ENCODE assay signal across 1 cellular context in genomic region chr6:73560853-73561407, GRCh38.
TF ChIP-seq lines count a peak whose summit lies in the region.

No MANE protein-coding gene starts in this region.

TF ChIP-seq in GM12878, 131 proteins besides CTCF, POLR2A, EP300 and RAD21 (continued from another document):
- TF ChIP-seq ZBTB4 (CRISPR knock-in tag; IDR thresholded peaks at IDR 0.05): no peak
- TF ChIP-seq BRCA1 (IDR thresholded peaks at IDR 0.05; ENCODE audit: low read depth, low read length): no peak
- peak; percentile 61 for TF ChIP-seq RUNX3 (IDR thresholded peaks at IDR 0.05; ENCODE audit: low read length)
- TF ChIP-seq EGR1 (IDR thresholded peaks at IDR 0.05; ENCODE audit: borderline replicate concordance in 1 of 2, low read depth in 2 of 2, low read length in 2 of 2): no peak
- no peak for TF ChIP-seq TAF1 (IDR thresholded peaks at IDR 0.05; ENCODE audit: borderline replicate concordance, low read depth, low read length)
- peak; percentile 81; the same call in 1 of the 2 replicates for TF ChIP-seq HSF1 (IDR thresholded peaks at IDR 0.05; ENCODE audit: low read depth, low read length)
- no peak for TF ChIP-seq TARDBP (IDR thresholded peaks at IDR 0.05; ENCODE audit: borderline replicate concordance)
- TF ChIP-seq ZBTB40 (IDR thresholded peaks at IDR 0.05; ENCODE audit: borderline replicate concordance): no peak
- TF ChIP-seq ZBED1 (IDR thresholded peaks at IDR 0.05; ENCODE audit: borderline replicate concordance): no peak; the same call in 1 of the 2 replicates
- no peak for TF ChIP-seq IRF3 (IDR thresholded peaks at IDR 0.05)
- no peak for TF ChIP-seq YBX1 (IDR thresholded peaks at IDR 0.05)
- TF ChIP-seq IKZF2 (IDR thresholded peaks at IDR 0.05): peak; percentile 98 to 99
- TF ChIP-seq NR2F1 (conservative IDR thresholded peaks at IDR 0.05): peak; percentile 74
- no peak for TF ChIP-seq MYC (IDR thresholded peaks at IDR 0.05; ENCODE audit: insufficient read depth, insufficient read length, insufficient replicate concordance, low read length, severe bottlenecking)
- TF ChIP-seq RB1 (IDR thresholded peaks at IDR 0.05; ENCODE audit: borderline replicate concordance): no peak
- peak; percentile 92 for TF ChIP-seq ZNF217 (IDR thresholded peaks at IDR 0.05)
- TF ChIP-seq GABPA (IDR thresholded peaks at IDR 0.05; ENCODE audit: low read depth): no peak
- no peak for TF ChIP-seq KLF5 (IDR thresholded peaks at IDR 0.05; ENCODE audit: partially characterized antibody)
- TF ChIP-seq BHLHE40 (IDR thresholded peaks at IDR 0.05; ENCODE audit: borderline replicate concordance in 1 of 2, low read depth in 2 of 2, low read length in 1 of 2): peak in 1 of 2 experiments; percentile 31; a peak in 2 of 4 replicates
- TF ChIP-seq ATF2 (IDR thresholded peaks at IDR 0.05; ENCODE audit: low read length): peak; percentile 85
- no peak for TF ChIP-seq ZBTB33 (IDR thresholded peaks at IDR 0.05)
- no peak for TF ChIP-seq NFYA (IDR thresholded peaks at IDR 0.05; ENCODE audit: borderline replicate concordance, low read depth, low read length)
- no peak for TF ChIP-seq RELA (IDR thresholded peaks at IDR 0.05; ENCODE audit: borderline replicate concordance, partially characterized antibody)
- TF ChIP-seq TCF7 (IDR thresholded peaks at IDR 0.05; ENCODE audit: borderline replicate concordance): peak; percentile 88
- TF ChIP-seq SMAD5 (IDR thresholded peaks at IDR 0.05; ENCODE audit: low read depth): no peak
- peak; percentile 91 for TF ChIP-seq IKZF1 (conservative IDR thresholded peaks at IDR 0.05)
- no peak for TF ChIP-seq USF2 (IDR thresholded peaks at IDR 0.05; ENCODE audit: borderline replicate concordance, low read depth, low read length)
- TF ChIP-seq MXI1 (IDR thresholded peaks at IDR 0.05; ENCODE audit: low read depth, low read length): no peak
- no peak for TF ChIP-seq E2F8 (IDR thresholded peaks at IDR 0.05; ENCODE audit: low read depth, partially characterized antibody)
- 0 out of 2 replicates have a peak, but pooled peaks have one; percentile 57 for TF ChIP-seq NBN (IDR thresholded peaks at IDR 0.05)
- peak; percentile 95 for TF ChIP-seq RELB (IDR thresholded peaks at IDR 0.05; ENCODE audit: low read depth)
- TF ChIP-seq HDGF (IDR thresholded peaks at IDR 0.05): no peak
- no peak for TF ChIP-seq KAT2A (conservative IDR thresholded peaks at IDR 0.05; ENCODE audit: control insufficient read depth, low read depth, low read length)
- TF ChIP-seq STAT1 (conservative IDR thresholded peaks at IDR 0.05): no peak
- no peak for TF ChIP-seq PML (IDR thresholded peaks at IDR 0.05; ENCODE audit: low read length)
- no peak for TF ChIP-seq NRF1 (conservative IDR thresholded peaks at IDR 0.05; ENCODE audit: low read depth, low read length)
- TF ChIP-seq MTA3 (IDR thresholded peaks at IDR 0.05; ENCODE audit: borderline replicate concordance, low read length): 0 out of 2 replicates have a peak, but pooled peaks have one; percentile 48
- peak; percentile 23; the same call in 1 of the 2 replicates for TF ChIP-seq CREB1 (IDR thresholded peaks at IDR 0.05; ENCODE audit: low read depth)
- TF ChIP-seq CEBPB (IDR thresholded peaks at IDR 0.05; ENCODE audit: borderline replicate concordance in 1 of 2, low read depth in 2 of 2, low read length in 2 of 2): peak in 1 of 2 experiments; percentile 48; a peak in 1 of 4 replicates
- TF ChIP-seq BMI1 (IDR thresholded peaks at IDR 0.05; ENCODE audit: borderline replicate concordance): peak; percentile 51; the same call in 1 of the 2 replicates
- TF ChIP-seq RBBP5 (conservative IDR thresholded peaks at IDR 0.05): no peak
